9 cellular contexts compared by ENCODE assay signal in genomic region chr20:21512634-21513180, GRCh38. TPM values are rescaled to one million over a fixed set of nuclear protein-coding genes. Genes with fewer than 3 reads are reported as not detected.
DNase-seq lines count a peak whose midpoint lies in the region; ATAC-seq, FAIRE-seq and TF ChIP-seq lines count a peak whose summit lies in the region.
"Had no signal": no experiment of that assay in that cellular context is flagged by ENCODE, and none has a peak within 500 bp of the region (broad histone marks: within the 10 kb centered on the region; RNA-seq: fewer than 3 reads in every experiment).

No MANE protein-coding gene starts in this region.

- no peaks in the 10 kb centered on the region for H3F3A ChIP-seq in SK-N-SH (replicated peaks; ENCODE audit: insufficient read depth)

- H3K9me3 ChIP-seq in SK-N-SH, result no peaks in the 10 kb centered on the region

- no peak for FAIRE-seq in GM19239 (lab: Jason Lieb, UNC)
- FAIRE-seq: endometrium, K562 had no signal

- ATAC-seq in GM18520 (IDR thresholded peaks at IDR 0.05; ENCODE audit: unreplicated experiment), result no peak
- ATAC-seq: K562 had no signal

- CTCF ChIA-PET in GM10248 (lab: Yijun Ruan, JAX) (interaction anchor here (2.6 to 3.3 kb wide), 2 partner anchors 59 to 277 kb away, joined by 7 to 15 read pairs; no protein-coding TSS in a partner anchor), SK-N-SH (lab: Yijun Ruan, JAX) (interaction anchor here (0.7 kb wide), 1 partner anchor 277 kb away, joined by 3 read pairs; no protein-coding TSS in a partner anchor)

- H3K4me1 ChIP-seq in SK-N-SH (ENCODE audit: control insufficient read depth in 1 of 2, insufficient read depth in 2 of 2, low read depth in 1 of 2, low read length in 1 of 2), result no peaks in the 10 kb centered on the region

- no peak overlapping the region for H3K27ac ChIP-seq in SK-N-SH (ENCODE audit: low read depth in 2 of 2, low read length in 1 of 2)

- H2AFZ ChIP-seq in SK-N-SH (ENCODE audit: low read depth), result no peak overlapping the region

- no peaks in the 10 kb centered on the region for H3K79me2 ChIP-seq in SK-N-SH (ENCODE audit: insufficient read depth)

- TF ChIP-seq CTCF in GM10248 (IDR thresholded peaks at IDR 0.05; ENCODE audit: control extremely low read depth, extremely low read depth, low read depth, missing control alignments), result no peak
- no peak for TF ChIP-seq CTCF in SK-N-SH (IDR thresholded peaks at IDR 0.05)
- TF ChIP-seq CTCF in fibroblast of the aortic adventitia (IDR thresholded peaks at IDR 0.05; ENCODE audit: insufficient read depth, low read length), result no peak

- peak; percentile 41 for DNase-seq in GM10248 (ENCODE audit: extremely low spot score)
- peak; percentile 50 for DNase-seq in SK-N-SH
- no peak for DNase-seq in fibroblast of the aortic adventitia (ENCODE audit: low read depth)
- DNase-seq in skeletal muscle cell (ENCODE audit: low read depth), result no peak
- no peak for DNase-seq in DMS 273 treated with DMSO at 0.1 percent for 48 hours (lab: John Stamatoyannopoulos, UW)
- DNase-seq in GM19239 (ENCODE audit: insufficient read length, low spot score), result no peak

- 0% methylated on average over 19 of the region's 34 CpGs for WGBS in SK-N-SH (ENCODE audit: low lambda C conversion rate)

- H3K27me3 ChIP-seq in SK-N-SH (ENCODE audit: insufficient read depth), result peaks cover 92% of the 10 kb centered on the region

- no peaks in the 10 kb centered on the region for H3K9me2 ChIP-seq in SK-N-SH

- H3K4me2 ChIP-seq in SK-N-SH, result peak overlapping the region; percentile 59

- POLR2A ChIA-PET in GM10248 (lab: Yijun Ruan, JAX), result no interaction called here
- POLR2A ChIA-PET in SK-N-SH (lab: Yijun Ruan, JAX), result no interaction called here

- H3K4me3 ChIP-seq in SK-N-SH (ENCODE audit: low read depth in 2 of 2, low read length in 1 of 2) (0 out of 4 replicates have a peak overlapping the region, but pooled peaks of 1 of the 2 experiments have one; percentile 23), fibroblast of the aortic adventitia (ENCODE audit: low read depth, low read length) (peak overlapping the region; percentile 44), skeletal muscle cell (ENCODE audit: low read depth, low read length) (peak overlapping the region; percentile 31)
- H3K4me3 ChIP-seq: K562 had no signal

- TF ChIP-seq RAD21 in SK-N-SH (IDR thresholded peaks at IDR 0.05; ENCODE audit: low read length), result no peak

- no peak overlapping the region for H3K9ac ChIP-seq in SK-N-SH

- no peak for TF ChIP-seq EP300 in SK-N-SH (IDR thresholded peaks at IDR 0.05; ENCODE audit: borderline replicate concordance in 1 of 2, low read depth in 1 of 2, low read length in 1 of 2)

- no peaks in the 10 kb centered on the region for H3K36me3 ChIP-seq in SK-N-SH (replicated peaks in 1 of 2; ENCODE audit: control insufficient read depth in 1 of 2, insufficient read depth in 2 of 2, low read length in 1 of 2)

- no peaks in the 10 kb centered on the region for H4K20me1 ChIP-seq in SK-N-SH (ENCODE audit: insufficient read depth)

TF ChIP-seq in SK-N-SH, 30 proteins besides CTCF, POLR2A, EP300 and RAD21:
- TF ChIP-seq YY1 (IDR thresholded peaks at IDR 0.05; ENCODE audit: low read depth) (no peak), RFX5 (IDR thresholded peaks at IDR 0.05; ENCODE audit: low read length) (no peak), IRF3 (IDR thresholded peaks at IDR 0.05; ENCODE audit: low read depth, low read length) (no peak), TCF12 (IDR thresholded peaks at IDR 0.05) (no peak), RXRA (IDR thresholded peaks at IDR 0.05; ENCODE audit: borderline replicate concordance, low read depth) (no peak), MXI1 (IDR thresholded peaks at IDR 0.05; ENCODE audit: low read depth, low read length) (no peak), PBX3 (IDR thresholded peaks at IDR 0.05) (no peak), SIN3A (IDR thresholded peaks at IDR 0.05; ENCODE audit: borderline replicate concordance, low read depth, low read length) (no peak), POLR2AphosphoS5 (IDR thresholded peaks at IDR 0.05; ENCODE audit: low read depth, low read length) (no peak), FOXM1 (IDR thresholded peaks at IDR 0.05; ENCODE audit: low read depth) (no peak), REST (IDR thresholded peaks at IDR 0.05; ENCODE audit: low read depth, low read length) (no peak), ELF1 (IDR thresholded peaks at IDR 0.05) (no peak)

RNA-seq across cellular contexts. Expression of gene NKX2-2, which starts 1.2 kb away (rescaled TPM):
- polyA plus RNA-seq in SK-N-SH (2012; rRNA removed), result not detected in 2 replicates
- polyA plus RNA-seq in SK-N-SH (2012; cell fraction: cytosol; rRNA removed), result not detected in 2 replicates
- not detected in 2 replicates for polyA plus RNA-seq in SK-N-SH (2012; cell fraction: nucleus; rRNA removed)
- not detected in 2 replicates for total RNA-seq in fibroblast of the aortic adventitia (ENCODE audit: low replicate concordance)
- total RNA-seq: K562 had no signal

Comparison
In these comparisons a context has a peak if more than half of its experiments do, and no peak if none do; other contexts are left out.
1. DNase-seq: peak in GM10248 (single experiment) and SK-N-SH (single experiment); none in fibroblast of the aortic adventitia (single experiment), skeletal muscle cell (single experiment), DMS 273 treated with DMSO at 0.1 percent for 48 hours (single experiment) and GM19239 (single experiment).